Comparison of ENCODE assay signal across 1 cellular context in the genomic region with DNA sequence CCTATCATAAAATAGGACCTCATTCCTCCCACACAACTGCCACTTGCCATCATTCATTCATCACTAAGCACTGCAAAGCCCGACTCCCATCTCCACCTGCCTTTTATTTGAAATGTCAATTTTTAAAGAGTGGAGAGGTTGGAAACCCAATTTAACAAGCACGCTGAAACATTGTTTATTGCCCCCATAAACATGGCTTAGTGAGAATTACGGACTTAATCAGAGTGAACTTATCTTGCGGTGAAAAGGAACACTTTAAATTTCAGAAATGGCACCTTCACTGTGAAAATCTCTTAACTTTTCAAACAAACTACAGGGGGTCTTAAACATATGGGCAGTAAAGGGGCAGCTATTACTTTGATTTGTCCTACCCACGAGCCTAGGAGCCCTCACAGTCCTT.
TF ChIP-seq lines count a peak whose summit lies in the region.

No MANE protein-coding gene starts in this region.

TF ChIP-seq in HEK293, 187 proteins besides CTCF, POLR2A, EP300 and RAD21 (continued from another document and continues in another):
- TF ChIP-seq, protein P1, sequence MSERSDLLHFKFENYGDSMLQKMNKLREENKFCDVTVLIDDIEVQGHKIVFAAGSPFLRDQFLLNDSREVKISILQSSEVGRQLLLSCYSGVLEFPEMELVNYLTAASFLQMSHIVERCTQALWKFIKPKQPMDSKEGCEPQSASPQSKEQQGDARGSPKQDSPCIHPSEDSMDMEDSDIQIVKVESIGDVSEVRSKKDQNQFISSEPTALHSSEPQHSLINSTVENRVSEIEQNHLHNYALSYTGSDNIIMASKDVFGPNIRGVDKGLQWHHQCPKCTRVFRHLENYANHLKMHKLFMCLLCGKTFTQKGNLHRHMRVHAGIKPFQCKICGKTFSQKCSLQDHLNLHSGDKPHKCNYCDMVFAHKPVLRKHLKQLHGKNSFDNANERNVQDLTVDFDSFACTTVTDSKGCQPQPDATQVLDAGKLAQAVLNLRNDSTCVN (tag by site-specific recombination; optimal IDR thresholded peaks at IDR 0.05) = no peak
- TF ChIP-seq, protein P2, sequence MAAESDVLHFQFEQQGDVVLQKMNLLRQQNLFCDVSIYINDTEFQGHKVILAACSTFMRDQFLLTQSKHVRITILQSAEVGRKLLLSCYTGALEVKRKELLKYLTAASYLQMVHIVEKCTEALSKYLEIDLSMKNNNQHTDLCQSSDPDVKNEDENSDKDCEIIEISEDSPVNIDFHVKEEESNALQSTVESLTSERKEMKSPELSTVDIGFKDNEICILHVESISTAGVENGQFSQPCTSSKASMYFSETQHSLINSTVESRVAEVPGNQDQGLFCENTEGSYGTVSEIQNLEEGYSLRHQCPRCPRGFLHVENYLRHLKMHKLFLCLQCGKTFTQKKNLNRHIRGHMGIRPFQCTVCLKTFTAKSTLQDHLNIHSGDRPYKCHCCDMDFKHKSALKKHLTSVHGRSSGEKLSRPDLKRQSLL (tag by site-specific recombination; IDR thresholded peaks at IDR 0.05) = no peak
- TF ChIP-seq, protein P3, sequence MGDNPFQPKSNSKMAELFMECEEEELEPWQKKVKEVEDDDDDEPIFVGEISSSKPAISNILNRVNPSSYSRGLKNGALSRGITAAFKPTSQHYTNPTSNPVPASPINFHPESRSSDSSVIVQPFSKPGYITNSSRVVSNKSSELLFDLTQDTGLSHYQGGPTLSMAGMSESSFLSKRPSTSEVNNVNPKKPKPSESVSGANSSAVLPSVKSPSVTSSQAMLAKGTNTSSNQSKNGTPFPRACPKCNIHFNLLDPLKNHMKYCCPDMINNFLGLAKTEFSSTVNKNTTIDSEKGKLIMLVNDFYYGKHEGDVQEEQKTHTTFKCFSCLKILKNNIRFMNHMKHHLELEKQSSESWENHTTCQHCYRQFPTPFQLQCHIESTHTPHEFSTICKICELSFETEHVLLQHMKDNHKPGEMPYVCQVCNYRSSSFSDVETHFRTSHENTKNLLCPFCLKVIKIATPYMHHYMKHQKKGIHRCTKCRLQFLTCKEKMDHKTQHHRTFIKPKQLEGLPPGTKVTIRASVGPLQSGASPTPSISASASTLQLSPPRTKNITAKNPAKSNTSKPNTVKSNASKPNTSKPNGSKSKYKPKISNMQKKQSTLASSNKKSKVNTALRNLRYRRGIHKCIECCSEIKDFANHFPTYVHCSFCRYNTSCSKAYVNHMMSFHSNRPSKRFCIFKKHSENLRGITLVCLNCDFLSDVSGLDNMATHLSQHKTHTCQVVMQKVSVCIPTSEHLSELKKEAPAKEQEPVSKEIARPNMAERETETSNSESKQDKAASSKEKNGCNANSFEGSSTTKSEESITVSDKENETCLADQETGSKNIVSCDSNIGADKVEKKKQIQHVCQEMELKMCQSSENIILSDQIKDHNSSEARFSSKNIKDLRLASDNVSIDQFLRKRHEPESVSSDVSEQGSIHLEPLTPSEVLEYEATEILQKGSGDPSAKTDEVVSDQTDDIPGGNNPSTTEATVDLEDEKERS (tag by site-specific recombination; IDR thresholded peaks at IDR 0.05) = no peak
- TF ChIP-seq ZSCAN4 (tag by site-specific recombination; IDR thresholded peaks at IDR 0.05) = no peak
- TF ChIP-seq ZNF157 (tag by site-specific recombination; IDR thresholded peaks at IDR 0.05) = no peak
- TF ChIP-seq ZNF707 (tag by site-specific recombination; IDR thresholded peaks at IDR 0.05) = no peak
- TF ChIP-seq ZNF2 (tag by site-specific recombination; IDR thresholded peaks at IDR 0.05) = no peak
- TF ChIP-seq ZNF138 (tag by site-specific recombination; IDR thresholded peaks at IDR 0.05; ENCODE audit: borderline replicate concordance) = no peak
- TF ChIP-seq ZNF621 (tag by site-specific recombination; IDR thresholded peaks at IDR 0.05) = no peak
- no peak for TF ChIP-seq PRDM10 (tag by site-specific recombination; IDR thresholded peaks at IDR 0.05)
- no peak for TF ChIP-seq ZNF830 (tag by site-specific recombination; IDR thresholded peaks at IDR 0.05; ENCODE audit: low read depth)
- TF ChIP-seq, protein P4, sequence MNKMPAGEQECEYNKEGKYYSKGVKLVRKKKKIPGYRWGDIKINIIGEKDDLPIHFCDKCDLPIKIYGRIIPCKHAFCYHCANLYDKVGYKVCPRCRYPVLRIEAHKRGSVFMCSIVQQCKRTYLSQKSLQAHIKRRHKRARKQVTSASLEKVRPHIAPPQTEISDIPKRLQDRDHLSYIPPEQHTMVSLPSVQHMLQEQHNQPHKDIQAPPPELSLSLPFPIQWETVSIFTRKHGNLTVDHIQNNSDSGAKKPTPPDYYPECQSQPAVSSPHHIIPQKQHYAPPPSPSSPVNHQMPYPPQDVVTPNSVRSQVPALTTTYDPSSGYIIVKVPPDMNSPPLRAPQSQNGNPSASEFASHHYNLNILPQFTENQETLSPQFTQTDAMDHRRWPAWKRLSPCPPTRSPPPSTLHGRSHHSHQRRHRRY (tag by site-specific recombination; IDR thresholded peaks at IDR 0.05) = no peak
- peak; percentile 48; the same call in 1 of the 2 replicates for TF ChIP-seq OSR2 (tag by site-specific recombination; IDR thresholded peaks at IDR 0.05)
- no peak for TF ChIP-seq ZNF549 (tag by site-specific recombination; IDR thresholded peaks at IDR 0.05)
- no peak for TF ChIP-seq ZXDB (tag by site-specific recombination; IDR thresholded peaks at IDR 0.05)
- no peak for TF ChIP-seq BCL6B (tag by site-specific recombination; IDR thresholded peaks at IDR 0.05)
- no peak for TF ChIP-seq ZNF155 (tag by site-specific recombination; IDR thresholded peaks at IDR 0.05)
- TF ChIP-seq IKZF3 (tag by site-specific recombination; IDR thresholded peaks at IDR 0.05) = no peak
- TF ChIP-seq BCL11A (tag by site-specific recombination; IDR thresholded peaks at IDR 0.05; ENCODE audit: low read depth) = no peak
- TF ChIP-seq ZNF311 (tag by site-specific recombination; IDR thresholded peaks at IDR 0.05; ENCODE audit: borderline replicate concordance) = no peak
- TF ChIP-seq ZNF514 (tag by site-specific recombination; IDR thresholded peaks at IDR 0.05) = no peak
- TF ChIP-seq ZNF791 (tag by site-specific recombination; IDR thresholded peaks at IDR 0.05) = no peak
- TF ChIP-seq, protein P5, sequence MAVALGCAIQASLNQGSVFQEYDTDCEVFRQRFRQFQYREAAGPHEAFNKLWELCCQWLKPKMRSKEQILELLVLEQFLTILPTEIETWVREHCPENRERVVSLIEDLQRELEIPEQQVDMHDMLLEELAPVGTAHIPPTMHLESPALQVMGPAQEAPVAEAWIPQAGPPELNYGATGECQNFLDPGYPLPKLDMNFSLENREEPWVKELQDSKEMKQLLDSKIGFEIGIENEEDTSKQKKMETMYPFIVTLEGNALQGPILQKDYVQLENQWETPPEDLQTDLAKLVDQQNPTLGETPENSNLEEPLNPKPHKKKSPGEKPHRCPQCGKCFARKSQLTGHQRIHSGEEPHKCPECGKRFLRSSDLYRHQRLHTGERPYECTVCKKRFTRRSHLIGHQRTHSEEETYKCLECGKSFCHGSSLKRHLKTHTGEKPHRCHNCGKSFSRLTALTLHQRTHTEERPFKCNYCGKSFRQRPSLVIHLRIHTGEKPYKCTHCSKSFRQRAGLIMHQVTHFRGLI (tag by site-specific recombination; IDR thresholded peaks at IDR 0.05) = 0 out of 2 replicates have a peak, but pooled peaks have one; percentile 22
- no peak for TF ChIP-seq ZNF121 (tag by site-specific recombination; IDR thresholded peaks at IDR 0.05)
- TF ChIP-seq ZBTB20 (tag by site-specific recombination; IDR thresholded peaks at IDR 0.05) = no peak
- no peak for TF ChIP-seq ZNF133 (tag by site-specific recombination; IDR thresholded peaks at IDR 0.05)
- no peak for TF ChIP-seq HOXD13 (CRISPR knock-in tag; IDR thresholded peaks at IDR 0.05; ENCODE audit: borderline replicate concordance)
- no peak for TF ChIP-seq KLF17 (tag by site-specific recombination; IDR thresholded peaks at IDR 0.05)
- no peak for TF ChIP-seq SP2 (tag by site-specific recombination; IDR thresholded peaks at IDR 0.05)
- TF ChIP-seq, protein P6, sequence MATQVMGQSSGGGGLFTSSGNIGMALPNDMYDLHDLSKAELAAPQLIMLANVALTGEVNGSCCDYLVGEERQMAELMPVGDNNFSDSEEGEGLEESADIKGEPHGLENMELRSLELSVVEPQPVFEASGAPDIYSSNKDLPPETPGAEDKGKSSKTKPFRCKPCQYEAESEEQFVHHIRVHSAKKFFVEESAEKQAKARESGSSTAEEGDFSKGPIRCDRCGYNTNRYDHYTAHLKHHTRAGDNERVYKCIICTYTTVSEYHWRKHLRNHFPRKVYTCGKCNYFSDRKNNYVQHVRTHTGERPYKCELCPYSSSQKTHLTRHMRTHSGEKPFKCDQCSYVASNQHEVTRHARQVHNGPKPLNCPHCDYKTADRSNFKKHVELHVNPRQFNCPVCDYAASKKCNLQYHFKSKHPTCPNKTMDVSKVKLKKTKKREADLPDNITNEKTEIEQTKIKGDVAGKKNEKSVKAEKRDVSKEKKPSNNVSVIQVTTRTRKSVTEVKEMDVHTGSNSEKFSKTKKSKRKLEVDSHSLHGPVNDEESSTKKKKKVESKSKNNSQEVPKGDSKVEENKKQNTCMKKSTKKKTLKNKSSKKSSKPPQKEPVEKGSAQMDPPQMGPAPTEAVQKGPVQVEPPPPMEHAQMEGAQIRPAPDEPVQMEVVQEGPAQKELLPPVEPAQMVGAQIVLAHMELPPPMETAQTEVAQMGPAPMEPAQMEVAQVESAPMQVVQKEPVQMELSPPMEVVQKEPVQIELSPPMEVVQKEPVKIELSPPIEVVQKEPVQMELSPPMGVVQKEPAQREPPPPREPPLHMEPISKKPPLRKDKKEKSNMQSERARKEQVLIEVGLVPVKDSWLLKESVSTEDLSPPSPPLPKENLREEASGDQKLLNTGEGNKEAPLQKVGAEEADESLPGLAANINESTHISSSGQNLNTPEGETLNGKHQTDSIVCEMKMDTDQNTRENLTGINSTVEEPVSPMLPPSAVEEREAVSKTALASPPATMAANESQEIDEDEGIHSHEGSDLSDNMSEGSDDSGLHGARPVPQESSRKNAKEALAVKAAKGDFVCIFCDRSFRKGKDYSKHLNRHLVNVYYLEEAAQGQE (tag by site-specific recombination; IDR thresholded peaks at IDR 0.05) = no peak
- no peak for TF ChIP-seq ZNF169 (tag by site-specific recombination; IDR thresholded peaks at IDR 0.05)
- no peak for TF ChIP-seq BCL11B (tag by site-specific recombination; IDR thresholded peaks at IDR 0.05; ENCODE audit: low read depth)
- TF ChIP-seq, protein P7, sequence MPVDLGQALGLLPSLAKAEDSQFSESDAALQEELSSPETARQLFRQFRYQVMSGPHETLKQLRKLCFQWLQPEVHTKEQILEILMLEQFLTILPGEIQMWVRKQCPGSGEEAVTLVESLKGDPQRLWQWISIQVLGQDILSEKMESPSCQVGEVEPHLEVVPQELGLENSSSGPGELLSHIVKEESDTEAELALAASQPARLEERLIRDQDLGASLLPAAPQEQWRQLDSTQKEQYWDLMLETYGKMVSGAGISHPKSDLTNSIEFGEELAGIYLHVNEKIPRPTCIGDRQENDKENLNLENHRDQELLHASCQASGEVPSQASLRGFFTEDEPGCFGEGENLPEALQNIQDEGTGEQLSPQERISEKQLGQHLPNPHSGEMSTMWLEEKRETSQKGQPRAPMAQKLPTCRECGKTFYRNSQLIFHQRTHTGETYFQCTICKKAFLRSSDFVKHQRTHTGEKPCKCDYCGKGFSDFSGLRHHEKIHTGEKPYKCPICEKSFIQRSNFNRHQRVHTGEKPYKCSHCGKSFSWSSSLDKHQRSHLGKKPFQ (tag by site-specific recombination; IDR thresholded peaks at IDR 0.05) = peak; percentile 54; the same call in 1 of the 2 replicates
- TF ChIP-seq ZNF24 (tag by site-specific recombination; IDR thresholded peaks at IDR 0.05) = no peak
- no peak for TF ChIP-seq ZSCAN30 (tag by site-specific recombination; IDR thresholded peaks at IDR 0.05)
